ENCODE assay signal across 7 cellular contexts in genomic region chr12:92794814-92795213, GRCh38.
"Had no signal": no experiment of that assay in that cellular context is flagged by ENCODE, and none has a peak within 500 bp of the region (broad histone marks: within the 10 kb centered on the region; RNA-seq: fewer than 3 reads in every experiment).

No MANE protein-coding gene starts in this region.

- H3K9ac ChIP-seq: KMS-11 had no signal

- H3K27ac ChIP-seq: HL-60, KMS-11 had no signal

- H3K4me2 ChIP-seq: KMS-11 had no signal

- ATAC-seq: HepG2 had no signal

- H3K27ac Mint-ChIP-seq: IgD-negative memory B cell had no signal

- DNase-seq: KBM-7, KG1 had no signal

- H3K27me3 Mint-ChIP-seq: IgD-negative memory B cell had no signal

- FAIRE-seq: HepG2, HTR-8/SVneo had no signal

- H3K4me3 Mint-ChIP-seq: IgD-negative memory B cell had no signal
